In genomic region chr17:81869221-81870154, GRCh38 we compare ENCODE assay signal across 1 cellular context.
TF ChIP-seq lines count a peak whose summit lies in the region.

No MANE protein-coding gene starts in this region.

TF ChIP-seq in GM12878, 131 proteins besides CTCF, POLR2A, EP300 and RAD21 (continued from another document):
- TF ChIP-seq PKNOX1 (IDR thresholded peaks at IDR 0.05) (no peak), SP1 (IDR thresholded peaks at IDR 0.05; ENCODE audit: low read depth, low read length) (no peak), BCL11A (IDR thresholded peaks at IDR 0.05; ENCODE audit: low read depth, low read length) (no peak), MEF2B (IDR thresholded peaks at IDR 0.05; ENCODE audit: partially characterized antibody, poor library complexity, severe bottlenecking) (no peak), SUPT20H (IDR thresholded peaks at IDR 0.05; ENCODE audit: borderline replicate concordance, control insufficient read depth, low read depth, low read length) (no peak), RAD51 (IDR thresholded peaks at IDR 0.05) (no peak), SPI1 (IDR thresholded peaks at IDR 0.05; ENCODE audit: borderline replicate concordance, insufficient read depth, low read depth, low read length) (0 out of 2 replicates have a peak, but pooled peaks have one; percentile 34), WRNIP1 (IDR thresholded peaks at IDR 0.05; ENCODE audit: borderline replicate concordance, low read depth, low read length) (no peak), NRF1 (conservative IDR thresholded peaks at IDR 0.05; ENCODE audit: low read depth, low read length) (no peak), IKZF1 (conservative IDR thresholded peaks at IDR 0.05) (no peak), USF2 (IDR thresholded peaks at IDR 0.05; ENCODE audit: borderline replicate concordance, low read depth, low read length) (no peak), ZNF217 (IDR thresholded peaks at IDR 0.05) (no peak), BCLAF1 (IDR thresholded peaks at IDR 0.05) (no peak), KLF5 (IDR thresholded peaks at IDR 0.05; ENCODE audit: partially characterized antibody) (peak; percentile 7), POU2F2 (IDR thresholded peaks at IDR 0.05; ENCODE audit: borderline replicate concordance, low read depth, low read length) (no peak; the same call in 1 of the 3 replicates), GABPA (IDR thresholded peaks at IDR 0.05; ENCODE audit: low read depth) (no peak), FOXM1 (IDR thresholded peaks at IDR 0.05; ENCODE audit: low read depth, low read length) (no peak), IKZF2 (IDR thresholded peaks at IDR 0.05) (no peak), NBN (IDR thresholded peaks at IDR 0.05) (no peak), PAX8 (IDR thresholded peaks at IDR 0.05) (no peak), ZBED1 (IDR thresholded peaks at IDR 0.05; ENCODE audit: borderline replicate concordance) (no peak), PRDM15 (CRISPR knock-in tag; IDR thresholded peaks at IDR 0.05) (no peak), BMI1 (IDR thresholded peaks at IDR 0.05; ENCODE audit: borderline replicate concordance) (no peak), STAT1 (conservative IDR thresholded peaks at IDR 0.05) (no peak), STAT3 (IDR thresholded peaks at IDR 0.05; ENCODE audit: low read depth, low read length) (no peak), RBBP5 (conservative IDR thresholded peaks at IDR 0.05) (no peak), NR2F1 (conservative IDR thresholded peaks at IDR 0.05) (peak; percentile 48; the same call in 1 of the 2 replicates), IRF5 (IDR thresholded peaks at IDR 0.05; ENCODE audit: borderline replicate concordance) (no peak), SMC3 (IDR thresholded peaks at IDR 0.05; ENCODE audit: borderline replicate concordance, low read length) (peak; percentile 49), NFXL1 (IDR thresholded peaks at IDR 0.05; ENCODE audit: borderline replicate concordance) (no peak), ESRRA (IDR thresholded peaks at IDR 0.05; ENCODE audit: low read length) (no peak), ZBTB4 (CRISPR knock-in tag; IDR thresholded peaks at IDR 0.05) (no peak), ETV6 (conservative IDR thresholded peaks at IDR 0.05 in 1 of 2, IDR thresholded peaks at IDR 0.05 in 1 of 2; ENCODE audit: borderline replicate concordance in 1 of 2, low read depth in 1 of 2) (no peak), MLLT1 (IDR thresholded peaks at IDR 0.05) (no peak), POLR2AphosphoS5 (IDR thresholded peaks at IDR 0.05; ENCODE audit: low read length) (peak; percentile 23; the same call in 1 of the 2 replicates)
